In the genomic region with DNA sequence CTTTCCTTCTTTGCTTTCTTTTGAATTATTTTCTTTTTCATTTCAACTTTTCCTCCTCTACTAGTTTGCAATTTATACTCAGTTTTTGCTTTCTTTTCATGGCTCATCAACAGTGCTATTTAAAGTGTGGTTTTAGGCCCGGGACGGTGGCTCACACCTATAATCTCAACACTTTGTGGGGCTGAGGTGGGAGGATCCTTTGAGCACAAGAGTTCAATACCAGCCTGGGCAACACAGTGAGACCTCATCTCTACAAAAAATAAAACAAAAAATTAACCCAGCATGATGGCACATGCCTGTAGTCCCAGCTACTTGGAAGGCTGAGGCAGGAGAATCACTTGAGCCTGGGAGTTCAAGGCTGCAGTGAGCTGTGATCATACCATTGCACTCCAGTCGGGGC, we compare ENCODE assay signal across 18 cellular contexts. TPM values are rescaled to one million over a fixed set of nuclear protein-coding genes. Genes with fewer than 3 reads are reported as not detected.
DNase-seq lines count a peak whose midpoint lies in the region; ATAC-seq and TF ChIP-seq lines count a peak whose summit lies in the region.
"Had no signal": no experiment of that assay in that cellular context is flagged by ENCODE, and none has a peak within 500 bp of the region (broad histone marks: within the 10 kb centered on the region; RNA-seq: fewer than 3 reads in every experiment).

No MANE protein-coding gene starts in this region.

- no peaks in the 10 kb centered on the region for H3K4me1 ChIP-seq in HEK293 (ENCODE audit: control insufficient read depth, insufficient read depth, low read length)
- H3K4me1 ChIP-seq: A549 had no signal

- CTCF ChIA-PET in HEK293 (lab: Yijun Ruan, JAX): interaction anchor here (0.6 to 1.7 kb wide), 4 partner anchors 12 to 685 kb away, joined by 3 to 7 read pairs (median 4); a partner anchor contains a TSS

- POLR2A ChIA-PET in HEK293 (lab: Yijun Ruan, JAX): no interaction called here

- DNase-seq in activated CD8-positive, alpha-beta memory T cell treated with anti-CD3 and anti-CD28 coated beads for 24 hours: peak; percentile 24
- DNase-seq in activated CD8-positive, alpha-beta memory T cell treated with anti-CD3 and anti-CD28 coated beads, Interleukin-2, amount 50 U/mL, for 4 hours: no peak
- no peak for DNase-seq in natural killer cell treated with Interleukin-12 subunit alpha and Interleukin-12 subunit beta and Interleukin-15 and Interleukin-18, amount 100 ng/mL, for 72 hours (ENCODE audit: low spot score)
- DNase-seq in middle frontal gyrus (ENCODE audit: extremely low spot score, low spot score): no peak
- no peak for DNase-seq in SIG-M5 (lab: John Stamatoyannopoulos, UW)
- DNase-seq: DMS79, HCEC 1CT, KBM-7, NCI-H1105, NCI-H2081, NCI-H446 treated with DMSO at 0.1 percent for 48 hours, NCI-H69 had no signal

- H3K4me1 Mint-ChIP-seq in dendritic cell treated with granulocyte-macrophage colony-stimulating factor and Interleukin-4, amounts not matched to agents 40 ng/mL and 50 ng/mL, for 4 days (ENCODE audit: low read depth): peaks cover 23% of the 10 kb centered on the region
- peaks cover 26 to 37% of the 10 kb centered on the region in 2 donors for H3K4me1 Mint-ChIP-seq in natural killer cell treated with Interleukin-12 subunit alpha and Interleukin-12 subunit beta and Interleukin-15 and Interleukin-18, amount 100 ng/mL, for 72 hours (ENCODE audit: low read depth in 2 of 2)
- H3K4me1 Mint-ChIP-seq: GM23338 had no signal

- TF ChIP-seq CTCF in HEK293 (tag by site-specific recombination; IDR thresholded peaks at IDR 0.05): no peak

- peak overlapping the region; percentile 41 for H3K27ac Mint-ChIP-seq in dendritic cell treated with granulocyte-macrophage colony-stimulating factor and Interleukin-4, amounts not matched to agents 40 ng/mL and 50 ng/mL, for 4 days
- H3K27ac Mint-ChIP-seq in natural killer cell treated with Interleukin-12 subunit alpha and Interleukin-12 subunit beta and Interleukin-15 and Interleukin-18, amount 100 ng/mL, for 72 hours: peak overlapping the region; percentile 68 to 82
- H3K27ac Mint-ChIP-seq: GM23338 had no signal

- no peaks in the 10 kb centered on the region for H3K36me3 ChIP-seq in HEK293 (ENCODE audit: control insufficient read depth in 2 of 2, insufficient read depth in 1 of 2, low read length in 2 of 2)
- H3K36me3 ChIP-seq: BLaER1 treated with 17β-estradiol and CSF1 and Interleukin-3, amounts not matched to agents 10 nM and 100 nM had no signal

- H3K4me3 Mint-ChIP-seq in dendritic cell treated with granulocyte-macrophage colony-stimulating factor and Interleukin-4, amounts not matched to agents 40 ng/mL and 50 ng/mL, for 4 days: no peak overlapping the region
- H3K4me3 Mint-ChIP-seq in natural killer cell treated with Interleukin-12 subunit alpha and Interleukin-12 subunit beta and Interleukin-15 and Interleukin-18, amount 100 ng/mL, for 72 hours: peak overlapping the region; percentile 30
- H3K4me3 Mint-ChIP-seq: GM23338 had no signal

- peaks cover 7% of the 10 kb centered on the region for H3K27me3 Mint-ChIP-seq in dendritic cell treated with granulocyte-macrophage colony-stimulating factor and Interleukin-4, amounts not matched to agents 40 ng/mL and 50 ng/mL, for 4 days
- no peaks in the 10 kb centered on the region for H3K27me3 Mint-ChIP-seq in natural killer cell treated with Interleukin-12 subunit alpha and Interleukin-12 subunit beta and Interleukin-15 and Interleukin-18, amount 100 ng/mL, for 72 hours

- no peaks in the 10 kb centered on the region for H3K9me3 ChIP-seq in HEK293 (ENCODE audit: control insufficient read depth, insufficient read depth, low read depth, low read length)

- peaks cover 7% of the 10 kb centered on the region for H3K36me3 Mint-ChIP-seq in dendritic cell treated with granulocyte-macrophage colony-stimulating factor and Interleukin-4, amounts not matched to agents 40 ng/mL and 50 ng/mL, for 4 days (ENCODE audit: low read depth)
- peaks cover 12% of the 10 kb centered on the region for H3K36me3 Mint-ChIP-seq in natural killer cell treated with Interleukin-12 subunit alpha and Interleukin-12 subunit beta and Interleukin-15 and Interleukin-18, amount 100 ng/mL, for 72 hours

- peaks cover 8% of the 10 kb centered on the region for H3K9me3 Mint-ChIP-seq in dendritic cell treated with granulocyte-macrophage colony-stimulating factor and Interleukin-4, amounts not matched to agents 40 ng/mL and 50 ng/mL, for 4 days
- peaks cover 4% of the 10 kb centered on the region for H3K9me3 Mint-ChIP-seq in natural killer cell treated with Interleukin-12 subunit alpha and Interleukin-12 subunit beta and Interleukin-15 and Interleukin-18, amount 100 ng/mL, for 72 hours

- no peak overlapping the region for H3K4me3 ChIP-seq in HEK293 (ENCODE audit: low read depth, low read length)
- H3K4me3 ChIP-seq: A549; BLaER1 treated with 17β-estradiol and CSF1 and Interleukin-3, amounts not matched to agents 10 nM and 100 nM; GM23338 had no signal

- peak in 1 of 2 donors; percentile 39 for ATAC-seq in natural killer cell treated with Interleukin-12 subunit alpha and Interleukin-12 subunit beta and Interleukin-15 and Interleukin-18, amount 100 ng/mL, for 72 hours
- ATAC-seq: A549, GM23338, Panc1 had no signal

- no peak overlapping the region for H3K27ac ChIP-seq in HEK293 (ENCODE audit: extremely low read depth, low read depth, low read length)
- H3K27ac ChIP-seq: A549; BLaER1 treated with 17β-estradiol and CSF1 and Interleukin-3, amounts not matched to agents 10 nM and 100 nM had no signal

- intact Hi-C loops in dendritic cell treated with granulocyte-macrophage colony-stimulating factor and Interleukin-4, amounts not matched to agents 40 ng/mL and 50 ng/mL, for 4 days (cut with micrococcal nuclease): no loop called here

TF ChIP-seq in HEK293, 187 proteins besides CTCF, POLR2A, EP300 and RAD21:
- TF ChIP-seq ZNF423 (tag by site-specific recombination; IDR thresholded peaks at IDR 0.05) (no peak), KLF1 (tag by site-specific recombination; IDR thresholded peaks at IDR 0.05) (no peak), PRDM1 (tag by site-specific recombination; IDR thresholded peaks at IDR 0.05) (peak; percentile 65)
- TF ChIP-seq, protein P1, sequence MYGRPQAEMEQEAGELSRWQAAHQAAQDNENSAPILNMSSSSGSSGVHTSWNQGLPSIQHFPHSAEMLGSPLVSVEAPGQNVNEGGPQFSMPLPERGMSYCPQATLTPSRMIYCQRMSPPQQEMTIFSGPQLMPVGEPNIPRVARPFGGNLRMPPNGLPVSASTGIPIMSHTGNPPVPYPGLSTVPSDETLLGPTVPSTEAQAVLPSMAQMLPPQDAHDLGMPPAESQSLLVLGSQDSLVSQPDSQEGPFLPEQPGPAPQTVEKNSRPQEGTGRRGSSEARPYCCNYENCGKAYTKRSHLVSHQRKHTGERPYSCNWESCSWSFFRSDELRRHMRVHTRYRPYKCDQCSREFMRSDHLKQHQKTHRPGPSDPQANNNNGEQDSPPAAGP (tag by site-specific recombination; IDR thresholded peaks at IDR 0.05): no peak
TF ChIP-seq in HEK293: peak in this region for 1.

RNA-seq across cellular contexts. Expression of a gene that starts 20.4 kb away (rescaled TPM):
- total RNA-seq in natural killer cell treated with Interleukin-12 subunit alpha and Interleukin-12 subunit beta and Interleukin-15 and Interleukin-18, amount 100 ng/mL, for 72 hours: 100 to 1,000 TPM; 114 to 121 TPM

RNA-seq across cellular contexts. Expression of a gene that starts 56.8 kb away (rescaled TPM):
- total RNA-seq in natural killer cell treated with Interleukin-12 subunit alpha and Interleukin-12 subunit beta and Interleukin-15 and Interleukin-18, amount 100 ng/mL, for 72 hours: 100 to 1,000 TPM; 101 to 164 TPM
